Comparison of ENCODE assay signal across 1 cellular context in genomic region chr16:68022278-68022727, GRCh38.
TF ChIP-seq lines count a peak whose summit lies in the region.

No MANE protein-coding gene starts in this region.

TF ChIP-seq in HepG2, 621 proteins besides CTCF, POLR2A, EP300 and RAD21:
- TF ChIP-seq SRY (CRISPR knock-in tag; IDR thresholded peaks at IDR 0.05) (0 out of 2 replicates have a peak, but pooled peaks have one; percentile 4), RXRB (CRISPR knock-in tag; IDR thresholded peaks at IDR 0.05; ENCODE audit: borderline replicate concordance) (no peak), ZNF30 (CRISPR knock-in tag; IDR thresholded peaks at IDR 0.05) (no peak), ZNF205 (CRISPR knock-in tag; IDR thresholded peaks at IDR 0.05) (peak; percentile 17; the same call in 1 of the 2 replicates), AGO1 (IDR thresholded peaks at IDR 0.05; ENCODE audit: low read depth, low read length, poor library complexity, severe bottlenecking) (no peak), ZNF552 (CRISPR knock-in tag; IDR thresholded peaks at IDR 0.05; ENCODE audit: borderline replicate concordance) (no peak), ZSCAN9 (CRISPR knock-in tag; IDR thresholded peaks at IDR 0.05; ENCODE audit: borderline replicate concordance) (no peak), ZNF839 (CRISPR knock-in tag; IDR thresholded peaks at IDR 0.05; ENCODE audit: borderline replicate concordance) (peak; percentile 43; the same call in 1 of the 2 replicates), FOXO4 (CRISPR knock-in tag; conservative IDR thresholded peaks at IDR 0.05) (0 out of 2 replicates have a peak, but pooled peaks have one; percentile 17), ZC3H13 (CRISPR knock-in tag; IDR thresholded peaks at IDR 0.05) (no peak), ZNF101 (CRISPR knock-in tag; IDR thresholded peaks at IDR 0.05; ENCODE audit: borderline replicate concordance, low read depth) (0 out of 2 replicates have a peak, but pooled peaks have one; percentile 68), ZFP36L1 (CRISPR knock-in tag; IDR thresholded peaks at IDR 0.05) (no peak), ZNF329 (CRISPR knock-in tag; IDR thresholded peaks at IDR 0.05; ENCODE audit: low read depth) (no peak), SRSF9 (IDR thresholded peaks at IDR 0.05; ENCODE audit: borderline replicate concordance, insufficient read depth, low read depth, low read length, poor library complexity, severe bottlenecking) (no peak), FIP1L1 (IDR thresholded peaks at IDR 0.05; ENCODE audit: borderline replicate concordance, insufficient read depth, low read depth, low read length) (no peak), IRF1 (CRISPR knock-in tag; IDR thresholded peaks at IDR 0.05; ENCODE audit: low read depth) (no peak), ZFYVE20 (CRISPR knock-in tag; IDR thresholded peaks at IDR 0.05; ENCODE audit: borderline replicate concordance, low read depth) (0 out of 2 replicates have a peak, but pooled peaks have one; percentile 21), PAWR (CRISPR knock-in tag; IDR thresholded peaks at IDR 0.05; ENCODE audit: borderline replicate concordance) (0 out of 2 replicates have a peak, but pooled peaks have one; percentile 25), RERE (CRISPR knock-in tag; IDR thresholded peaks at IDR 0.05; ENCODE audit: low read depth) (0 out of 2 replicates have a peak, but pooled peaks have one; percentile 5), ZSCAN29 (CRISPR knock-in tag; conservative IDR thresholded peaks at IDR 0.05) (no peak), ZIK1 (CRISPR knock-in tag; IDR thresholded peaks at IDR 0.05; ENCODE audit: borderline replicate concordance, low read depth) (no peak), ETV5 (CRISPR knock-in tag; IDR thresholded peaks at IDR 0.05; ENCODE audit: borderline replicate concordance) (0 out of 2 replicates have a peak, but pooled peaks have one; percentile 8), ZNF33B (CRISPR knock-in tag; IDR thresholded peaks at IDR 0.05) (peak; percentile 7; the same call in 1 of the 2 replicates), ZNF605 (CRISPR knock-in tag; IDR thresholded peaks at IDR 0.05) (no peak), ZNF276 (CRISPR knock-in tag; IDR thresholded peaks at IDR 0.05; ENCODE audit: low read depth) (0 out of 2 replicates have a peak, but pooled peaks have one; percentile 11), ZNF766 (CRISPR knock-in tag; IDR thresholded peaks at IDR 0.05; ENCODE audit: borderline replicate concordance) (no peak), NFIB (CRISPR knock-in tag; IDR thresholded peaks at IDR 0.05; ENCODE audit: borderline replicate concordance) (no peak), ZNF234 (CRISPR knock-in tag; conservative IDR thresholded peaks at IDR 0.05) (peak; percentile 27; the same call in 1 of the 2 replicates), ZNF724P (CRISPR knock-in tag; IDR thresholded peaks at IDR 0.05; ENCODE audit: borderline replicate concordance) (peak; percentile 39; the same call in 1 of the 2 replicates), ZNF607 (CRISPR knock-in tag; IDR thresholded peaks at IDR 0.05; ENCODE audit: borderline replicate concordance) (peak; percentile 4; the same call in 1 of the 2 replicates), CHCHD3 (CRISPR knock-in tag; IDR thresholded peaks at IDR 0.05) (peak; percentile 45; the same call in 1 of the 2 replicates), SMAD9 (CRISPR knock-in tag; IDR thresholded peaks at IDR 0.05) (0 out of 2 replicates have a peak, but pooled peaks have one; percentile 52), BCL3 (CRISPR knock-in tag; IDR thresholded peaks at IDR 0.05) (no peak; the same call in 1 of the 2 replicates), ZNF737 (CRISPR knock-in tag; IDR thresholded peaks at IDR 0.05; ENCODE audit: borderline replicate concordance) (no peak), RORA (CRISPR knock-in tag; IDR thresholded peaks at IDR 0.05) (no peak), ZNF841 (CRISPR knock-in tag; IDR thresholded peaks at IDR 0.05; ENCODE audit: borderline replicate concordance) (no peak), SOX13 (IDR thresholded peaks at IDR 0.05) (no peak), SOX13 (CRISPR knock-in tag; conservative IDR thresholded peaks at IDR 0.05 in 1 of 2, IDR thresholded peaks at IDR 0.05 in 1 of 2) (no peak), ZNF614 (CRISPR knock-in tag; IDR thresholded peaks at IDR 0.05; ENCODE audit: borderline replicate concordance) (no peak), MTERF4 (CRISPR knock-in tag; IDR thresholded peaks at IDR 0.05) (no peak; the same call in 1 of the 2 replicates), MYNN (CRISPR knock-in tag; IDR thresholded peaks at IDR 0.05; ENCODE audit: low read depth) (no peak), JUND (CRISPR knock-in tag; IDR thresholded peaks at IDR 0.05) (peak; percentile 33; the same call in 1 of the 2 replicates), FOXA1 (IDR thresholded peaks at IDR 0.05) (no peak), FOXA1 (CRISPR knock-in tag; IDR thresholded peaks at IDR 0.05) (no peak), ZNF496 (CRISPR knock-in tag; IDR thresholded peaks at IDR 0.05; ENCODE audit: insufficient replicate concordance) (no peak), PTBP1 (IDR thresholded peaks at IDR 0.05; ENCODE audit: low read depth, low read length, poor library complexity, severe bottlenecking) (no peak), ZMAT3 (CRISPR knock-in tag; conservative IDR thresholded peaks at IDR 0.05) (no peak), NFE2L1 (CRISPR knock-in tag; IDR thresholded peaks at IDR 0.05; ENCODE audit: borderline replicate concordance) (no peak), JDP2 (CRISPR knock-in tag; IDR thresholded peaks at IDR 0.05; ENCODE audit: borderline replicate concordance) (no peak)
